ENCODE assay signal across 8 cellular contexts in the genomic region with DNA sequence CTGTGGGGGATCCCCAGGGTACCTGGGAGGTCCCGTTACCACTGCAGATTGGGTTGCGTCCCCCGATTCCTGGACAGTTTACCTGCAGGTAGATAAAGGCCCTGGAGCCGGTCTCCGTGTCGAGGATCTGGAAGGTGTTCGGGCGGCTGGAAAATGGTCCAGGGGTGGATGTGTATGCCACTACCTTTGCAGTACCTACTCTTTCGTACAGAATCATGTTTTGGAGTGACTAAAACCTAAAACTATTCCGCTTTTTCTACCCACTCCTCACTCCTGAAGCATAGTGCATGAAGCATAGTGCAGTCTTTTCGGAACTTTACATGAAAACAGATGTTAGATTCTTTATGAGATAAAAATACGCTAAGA. TPM values are rescaled to one million over a fixed set of nuclear protein-coding genes. Genes with fewer than 3 reads are reported as not detected.
A peak's percentile ranks its signal among the peaks of the same experiment; 100 is the strongest.
DNase-seq lines count a peak whose midpoint lies in the region; ATAC-seq and TF ChIP-seq lines count a peak whose summit lies in the region.

No MANE protein-coding gene starts in this region.

- TF ChIP-seq POLR2A in HCT116 (IDR thresholded peaks at IDR 0.05; ENCODE audit: borderline replicate concordance, extremely low read depth, insufficient read depth, insufficient read length), result no peak
- no peak for TF ChIP-seq POLR2A in stomach (IDR thresholded peaks at IDR 0.05)

- H3K27ac ChIP-seq in 22Rv1 (peak overlapping the region; percentile 91), HCT116 (ENCODE audit: low read depth, low read length) (peak overlapping the region; percentile 53), iPS-20b (ENCODE audit: low read length) (peak overlapping the region; percentile 54), stomach (peak overlapping the region; percentile 81 to 96 (median 93))

- no peaks in the 10 kb centered on the region for H3K27me3 ChIP-seq in HCT116 (ENCODE audit: insufficient read depth, low read length)
- no peaks in the 10 kb centered on the region for H3K27me3 ChIP-seq in iPS-20b (ENCODE audit: insufficient read depth, low read length)
- no peaks in the 10 kb centered on the region for H3K27me3 ChIP-seq in stomach

- no peak; the same call in 1 of the 2 replicates for ATAC-seq in HCT116
- ATAC-seq in activated naive CD8-positive, alpha-beta T cell treated with anti-CD3 and anti-CD28 coated beads, Interleukin-2, amount 10 ng/mL, durations not matched to agents 7 days and 5 days (ENCODE audit: low read depth), result no peak

- peak overlapping the region; percentile 62 for H2AFZ ChIP-seq in HCT116 (ENCODE audit: low read depth, low read length, poor library complexity, severe bottlenecking)

- H3K4me1 ChIP-seq in HCT116 (ENCODE audit: control insufficient read depth in 1 of 2, insufficient read depth in 2 of 2, low read length in 2 of 2), result peaks cover 0 to 13% of the 10 kb centered on the region in 2 experiments; a peak in 3 of 4 replicates
- H3K4me1 ChIP-seq in iPS-20b (ENCODE audit: insufficient read depth, low read length), result peaks cover 6% of the 10 kb centered on the region; the same call in 1 of the 2 replicates
- peaks cover 14 to 46% (median 37%) of the 10 kb centered on the region in 4 donors for H3K4me1 ChIP-seq in stomach

- H3K9me3 ChIP-seq in HCT116 (ENCODE audit: control insufficient read depth in 1 of 2, insufficient read depth in 1 of 2, low read depth in 1 of 2, low read length in 2 of 2) (no peaks in the 10 kb centered on the region), iPS-20b (ENCODE audit: insufficient read depth, low read depth, low read length) (no peaks in the 10 kb centered on the region), stomach (no peaks in the 10 kb centered on the region)

- H3K36me3 Mint-ChIP-seq in activated naive CD8-positive, alpha-beta T cell treated with anti-CD3 and anti-CD28 coated beads, Interleukin-2, amount 10 ng/mL, durations not matched to agents 7 days and 5 days, result peaks cover 11% of the 10 kb centered on the region

- TF ChIP-seq RAD21 in HCT116 (IDR thresholded peaks at IDR 0.05; ENCODE audit: low read depth), result no peak

- CTCF ChIA-PET in HCT116 (lab: Charles Lee), result no interaction called here

- RAD21 ChIA-PET in HCT116 (lab: Charles Lee; ENCODE audit: low non-redundant PET in 1 of 2, low total read pairs in 2 of 2, uncharacterized antibody in 2 of 2, unreplicated experiment in 2 of 2), result no interaction called here

- 0 to 1% (median 0%) methylated on average over 10 to 12 of the region's 12 CpGs for WGBS in stomach, 5 donors

- H3K27me3 Mint-ChIP-seq in activated naive CD8-positive, alpha-beta T cell treated with anti-CD3 and anti-CD28 coated beads, Interleukin-2, amount 10 ng/mL, durations not matched to agents 7 days and 5 days, result no peaks in the 10 kb centered on the region

- peak overlapping the region; percentile 99 for H3K27ac Mint-ChIP-seq in activated naive CD8-positive, alpha-beta T cell treated with anti-CD3 and anti-CD28 coated beads, Interleukin-2, amount 10 ng/mL, durations not matched to agents 7 days and 5 days

- H3K4me2 ChIP-seq in HCT116 (ENCODE audit: low read length), result peak overlapping the region; percentile 68

- peaks cover 18% of the 10 kb centered on the region for H3K4me1 Mint-ChIP-seq in activated naive CD8-positive, alpha-beta T cell treated with anti-CD3 and anti-CD28 coated beads, Interleukin-2, amount 10 ng/mL, durations not matched to agents 7 days and 5 days

- BruUV-seq in HCT116 (replicated peaks; lab: Mats Ljungman, UMichigan), result TSS peak; percentile 79

- no peak for TF ChIP-seq EP300 in stomach (IDR thresholded peaks at IDR 0.05)

- no peak overlapping the region for H3K4me3 Mint-ChIP-seq in activated naive CD8-positive, alpha-beta T cell treated with anti-CD3 and anti-CD28 coated beads, Interleukin-2, amount 10 ng/mL, durations not matched to agents 7 days and 5 days

- POLR2A ChIA-PET in HCT116 (lab: Charles Lee), result interaction anchor here (1.5 kb wide), 1 partner anchor 32 kb away, joined by 3 read pairs; no protein-coding TSS in a partner anchor
- POLR2A ChIA-PET in activated naive CD8-positive, alpha-beta T cell treated with anti-CD3 and anti-CD28 coated beads, Interleukin-2, amount 10 ng/mL, durations not matched to agents 7 days and 5 days (lab: Charles Lee), result interaction anchor here (0.8 to 2.3 kb wide), 5 partner anchors 9 to 321 kb away, joined by 3 to 9 read pairs (median 6); a partner anchor contains a TSS

- peaks cover 55% of the 10 kb centered on the region for H3K79me2 ChIP-seq in HCT116 (ENCODE audit: insufficient read depth, low read length)

- H3K9me2 ChIP-seq in HCT116 (ENCODE audit: insufficient read depth), result no peaks in the 10 kb centered on the region

- H3K36me3 ChIP-seq in HCT116 (ENCODE audit: control insufficient read depth in 1 of 2, insufficient read depth in 2 of 2, low read length in 2 of 2), result peaks cover 0 to 18% of the 10 kb centered on the region in 2 experiments; a peak in 2 of 4 replicates
- H3K36me3 ChIP-seq in iPS-20b (ENCODE audit: insufficient read depth, low read depth, low read length), result peaks cover 29% of the 10 kb centered on the region
- H3K36me3 ChIP-seq in stomach, result peaks cover 0 to 4% (median 2%) of the 10 kb centered on the region in 4 donors

- peak overlapping the region; percentile 85 to 92 for H3K4me3 ChIP-seq in HCT116 (replicated peaks in 1 of 2; ENCODE audit: low read depth in 1 of 2, low read length in 2 of 2)
- H3K4me3 ChIP-seq in iPS-20b (ENCODE audit: low read length), result peak overlapping the region; percentile 87
- peak overlapping the region; percentile 72 to 82 (median 75) for H3K4me3 ChIP-seq in stomach

- H4K20me1 ChIP-seq in HCT116 (ENCODE audit: insufficient read depth), result peaks cover 17% of the 10 kb centered on the region; the same call in 1 of the 2 replicates

- H3K9ac ChIP-seq in HCT116 (ENCODE audit: low read length), result peak overlapping the region; percentile 96
- peak overlapping the region; percentile 99 for H3K9ac ChIP-seq in iPS-20b (ENCODE audit: low read depth, low read length)

- no peaks in the 10 kb centered on the region for H3K9me3 Mint-ChIP-seq in activated naive CD8-positive, alpha-beta T cell treated with anti-CD3 and anti-CD28 coated beads, Interleukin-2, amount 10 ng/mL, durations not matched to agents 7 days and 5 days

- TF ChIP-seq CTCF in 22Rv1 (IDR thresholded peaks at IDR 0.05) (no peak), HCT116 (IDR thresholded peaks at IDR 0.05 in 2 of 3, conservative IDR thresholded peaks at IDR 0.05 in 1 of 3; ENCODE audit: borderline replicate concordance in 1 of 3, insufficient read depth in 1 of 3, low read depth in 2 of 3, low read length in 2 of 3) (no peak), stomach (IDR thresholded peaks at IDR 0.05) (no peak)

- intact Hi-C loops in HCT116 (cut with micrococcal nuclease), result no loop called here
- intact Hi-C loops in stomach (cut with DNase I; ENCODE audit: low total_unique reads), result no loop called here

- DNase-seq in HCT116 (ENCODE audit: low read depth, low spot score) (no peak), stomach (no peak), DMS 273 (lab: John Stamatoyannopoulos, UW; ENCODE audit: unreplicated experiment) (no peak), EL (no peak), NCI-H2196 (lab: John Stamatoyannopoulos, UW; ENCODE audit: unreplicated experiment) (no peak)
- no peak for DNase-seq in activated naive CD8-positive, alpha-beta T cell treated with anti-CD3 and anti-CD28 coated beads, Interleukin-2, amount 10 ng/mL, durations not matched to agents 7 days and 5 days

TF ChIP-seq in HCT116, 20 proteins besides CTCF, POLR2A, EP300 and RAD21:
- TF ChIP-seq YY1 (IDR thresholded peaks at IDR 0.05; ENCODE audit: extremely low read depth, insufficient replicate concordance, low read depth, low read length) (no peak), JUND (IDR thresholded peaks at IDR 0.05) (no peak), EGR1 (IDR thresholded peaks at IDR 0.05; ENCODE audit: low read depth) (no peak), EZH2 (IDR thresholded peaks at IDR 0.05) (no peak), SP1 (IDR thresholded peaks at IDR 0.05; ENCODE audit: low read depth) (no peak), EZH2phosphoT487 (IDR thresholded peaks at IDR 0.05; ENCODE audit: borderline replicate concordance) (no peak), CEBPB (IDR thresholded peaks at IDR 0.05; ENCODE audit: low read depth) (no peak), ELF1 (IDR thresholded peaks at IDR 0.05; ENCODE audit: borderline replicate concordance, low read depth) (no peak)

RNA-seq across cellular contexts. Expression of a gene that starts 0.4 kb away (rescaled TPM):
- total RNA-seq in HCT116 (2021; ENCODE audit: unreplicated experiment) (70.2 TPM), stomach (10 to 100 TPM in 4 of 5 donors, 1 to 10 TPM in 1; 6.1 to 89.9 (median 66.9) TPM)
- 28.4 and 38.6 TPM in 2 replicates for polyA plus RNA-seq in HCT116 (2012)
- 10 to 100 TPM; 51.6 to 55.5 TPM for total RNA-seq in activated naive CD8-positive, alpha-beta T cell treated with anti-CD3 and anti-CD28 coated beads, Interleukin-2, amount 10 ng/mL, durations not matched to agents 7 days and 5 days
- 10 to 100 TPM; 12.1 to 21.4 (median 14.0) TPM for polyA plus RNA-seq in stomach
